13 cellular contexts compared by ENCODE assay signal in genomic region chr18:32893915-32894314, GRCh38.
A peak's percentile ranks its signal among the peaks of the same experiment; 100 is the strongest.
DNase-seq lines count a peak whose midpoint lies in the region; ATAC-seq and TF ChIP-seq lines count a peak whose summit lies in the region.
"Had no signal": no experiment of that assay in that cellular context is flagged by ENCODE, and none has a peak within 500 bp of the region (broad histone marks: within the 10 kb centered on the region; RNA-seq: fewer than 3 reads in every experiment).

No MANE protein-coding gene starts in this region.

- H3K27ac ChIP-seq in AG04450 (ENCODE audit: low read depth, low read length), result no peak overlapping the region
- H3K27ac ChIP-seq in GM23338 (ENCODE audit: low read depth), result no peak overlapping the region
- H3K27ac ChIP-seq in PC-3 (ENCODE audit: low read length), result no peak overlapping the region
- no peak overlapping the region for H3K27ac ChIP-seq in foreskin keratinocyte
- H3K27ac ChIP-seq: body of pancreas had no signal

- intact Hi-C loops in PC-3 (cut with micrococcal nuclease), result no loop called here

- H3K4me2 ChIP-seq in GM23338 (no peak overlapping the region), PC-3 (ENCODE audit: low read length) (no peak overlapping the region)

- H3K27me3 ChIP-seq in AG04450 (ENCODE audit: control insufficient read depth, insufficient read depth, low read length) (no peaks in the 10 kb centered on the region), GM23338 (ENCODE audit: insufficient read depth) (no peaks in the 10 kb centered on the region), PC-3 (ENCODE audit: low read length) (no peaks in the 10 kb centered on the region), foreskin keratinocyte (no peaks in the 10 kb centered on the region)
- H3K27me3 ChIP-seq: body of pancreas had no signal

- no peak overlapping the region for H3K4me3 Mint-ChIP-seq in GM23338
- H3K4me3 Mint-ChIP-seq in activated CD4-positive, alpha-beta T cell treated with anti-CD3 and anti-CD28 coated beads, Interleukin-2, amount 10 ng/mL, durations not matched to agents 7 days and 5 days, result no peak overlapping the region
- H3K4me3 Mint-ChIP-seq: CD8-positive, alpha-beta memory T cell had no signal

- CTCF ChIA-PET in AG04450 (lab: Charles Lee) (no interaction called here), PC-3 (lab: Charles Lee) (no interaction called here)
- CTCF ChIA-PET in activated CD4-positive, alpha-beta T cell treated with anti-CD3 and anti-CD28 coated beads, Interleukin-2, amount 10 ng/mL, durations not matched to agents 7 days and 5 days (lab: Charles Lee), result no interaction called here

- H2AFZ ChIP-seq in GM23338 (no peak overlapping the region), PC-3 (ENCODE audit: low read length) (no peak overlapping the region)

- no peaks in the 10 kb centered on the region for H3K79me2 ChIP-seq in GM23338 (replicated peaks; ENCODE audit: insufficient read depth)
- H3K79me2 ChIP-seq in PC-3 (ENCODE audit: low read length), result no peaks in the 10 kb centered on the region

- H3F3A ChIP-seq in GM23338 (replicated peaks; ENCODE audit: low read depth) (peaks cover 4% of the 10 kb centered on the region; the same call in 1 of the 2 replicates), PC-3 (ENCODE audit: low read length, unreplicated experiment) (no peaks in the 10 kb centered on the region)

- H3K36me3 ChIP-seq in GM23338 (ENCODE audit: insufficient read depth) (no peaks in the 10 kb centered on the region), PC-3 (ENCODE audit: low read depth, low read length) (no peaks in the 10 kb centered on the region)

- H3K9ac ChIP-seq in PC-3 (ENCODE audit: low read length), result no peak overlapping the region

- no peak overlapping the region for H3K4me3 ChIP-seq in AG04450 (ENCODE audit: low read depth, low read length)
- no peak overlapping the region for H3K4me3 ChIP-seq in GM23338
- no peak overlapping the region for H3K4me3 ChIP-seq in PC-3 (ENCODE audit: low read length)
- H3K4me3 ChIP-seq in epithelial cell of proximal tubule (ENCODE audit: low read depth, low read length), result no peak overlapping the region
- H3K4me3 ChIP-seq: body of pancreas had no signal

- H3K27ac Mint-ChIP-seq in GM23338, result no peak overlapping the region
- H3K27ac Mint-ChIP-seq in activated CD4-positive, alpha-beta T cell treated with anti-CD3 and anti-CD28 coated beads, Interleukin-2, amount 10 ng/mL, durations not matched to agents 7 days and 5 days, result no peak overlapping the region
- H3K27ac Mint-ChIP-seq: CD8-positive, alpha-beta memory T cell had no signal

- DNase-seq in AG04450 (ENCODE audit: low read depth, low spot score), result no peak
- DNase-seq in GM23338 (ENCODE audit: low spot score), result peak; percentile 60
- peak; percentile 22 for DNase-seq in PC-3
- DNase-seq in epithelial cell of proximal tubule (ENCODE audit: low read depth), result no peak
- no peak for DNase-seq in foreskin keratinocyte
- no peak for DNase-seq in activated CD4-positive, alpha-beta T cell treated with anti-CD3 and anti-CD28 coated beads, Interleukin-2, amount 50 U/mL, for 48 hours
- DNase-seq in activated CD4-positive, alpha-beta T cell treated with anti-CD3 and anti-CD28 coated beads, Interleukin-2, amount 10 ng/mL, durations not matched to agents 7 days and 5 days, result no peak
- DNase-seq: body of pancreas; CD8-positive, alpha-beta memory T cell; kidney; NCI-H1048; stimulated activated naive CD4-positive, alpha-beta T cell treated with Interleukin-2 at 50 U/mL for 16 hours had no signal

- H3K9me2 ChIP-seq in GM23338 (ENCODE audit: insufficient read depth), result 0 out of 2 replicates have a peak, but pooled peaks cover 9% of the 10 kb centered on the region
- H3K9me2 ChIP-seq in PC-3 (replicated peaks; ENCODE audit: low read length), result no peaks in the 10 kb centered on the region

- H3K4me1 ChIP-seq in GM23338 (ENCODE audit: insufficient read depth) (peaks cover 18% of the 10 kb centered on the region), PC-3 (ENCODE audit: insufficient read depth, low read length) (no peaks in the 10 kb centered on the region), foreskin keratinocyte (no peaks in the 10 kb centered on the region)
- H3K4me1 ChIP-seq: body of pancreas had no signal

- H3K9me3 Mint-ChIP-seq in GM23338, result peaks cover 28% of the 10 kb centered on the region
- peaks cover 4% of the 10 kb centered on the region for H3K9me3 Mint-ChIP-seq in activated CD4-positive, alpha-beta T cell treated with anti-CD3 and anti-CD28 coated beads, Interleukin-2, amount 10 ng/mL, durations not matched to agents 7 days and 5 days

- H3K27me3 Mint-ChIP-seq in GM23338 (ENCODE audit: insufficient read depth, low read depth, poor library complexity), result peaks cover 5% of the 10 kb centered on the region
- no peaks in the 10 kb centered on the region for H3K27me3 Mint-ChIP-seq in activated CD4-positive, alpha-beta T cell treated with anti-CD3 and anti-CD28 coated beads, Interleukin-2, amount 10 ng/mL, durations not matched to agents 7 days and 5 days
- H3K27me3 Mint-ChIP-seq: CD8-positive, alpha-beta memory T cell had no signal

- peaks cover 22% of the 10 kb centered on the region for H3K4me1 Mint-ChIP-seq in GM23338
- no peaks in the 10 kb centered on the region for H3K4me1 Mint-ChIP-seq in activated CD4-positive, alpha-beta T cell treated with anti-CD3 and anti-CD28 coated beads, Interleukin-2, amount 10 ng/mL, durations not matched to agents 7 days and 5 days
- H3K4me1 Mint-ChIP-seq: CD8-positive, alpha-beta memory T cell had no signal

- H3K9me3 ChIP-seq in AG04450 (ENCODE audit: control insufficient read depth, insufficient read depth, low read length), result no peaks in the 10 kb centered on the region
- H3K9me3 ChIP-seq in PC-3 (ENCODE audit: low read length), result no peaks in the 10 kb centered on the region

- POLR2A ChIA-PET in AG04450 (lab: Yijun Ruan, JAX) (no interaction called here), PC-3 (lab: Charles Lee; ENCODE audit: unreplicated experiment) (no interaction called here)
- POLR2A ChIA-PET in activated CD4-positive, alpha-beta T cell treated with anti-CD3 and anti-CD28 coated beads, Interleukin-2, amount 10 ng/mL, durations not matched to agents 7 days and 5 days (lab: Charles Lee), result no interaction called here

- BruUV-seq in PC-3 (replicated peaks; lab: Mats Ljungman, UMichigan), result no TSS peak

- peak; percentile 38; the same call in 1 of the 2 replicates for TF ChIP-seq CTCF in AG04450 (IDR thresholded peaks at IDR 0.05; ENCODE audit: low read depth, low read length)
- TF ChIP-seq CTCF in GM23338 (conservative IDR thresholded peaks at IDR 0.05; ENCODE audit: low read depth in 2 of 2), result peak; percentile 52 to 57
- TF ChIP-seq CTCF in PC-3 (conservative IDR thresholded peaks at IDR 0.05; ENCODE audit: low read depth, low read length), result peak; percentile 31; the same call in 1 of the 2 replicates
- TF ChIP-seq CTCF in epithelial cell of proximal tubule (conservative IDR thresholded peaks at IDR 0.05; ENCODE audit: low read depth, low read length), result peak; percentile 47
- no peak for TF ChIP-seq CTCF in foreskin keratinocyte (conservative IDR thresholded peaks at IDR 0.05)

- H4K20me1 ChIP-seq in GM23338 (replicated peaks; ENCODE audit: insufficient read depth) (no peaks in the 10 kb centered on the region), PC-3 (ENCODE audit: low read length) (no peaks in the 10 kb centered on the region)

- H3K36me3 Mint-ChIP-seq in GM23338 (ENCODE audit: low read depth), result peaks cover 28% of the 10 kb centered on the region
- H3K36me3 Mint-ChIP-seq in activated CD4-positive, alpha-beta T cell treated with anti-CD3 and anti-CD28 coated beads, Interleukin-2, amount 10 ng/mL, durations not matched to agents 7 days and 5 days (ENCODE audit: low read depth), result no peaks in the 10 kb centered on the region
- H3K36me3 Mint-ChIP-seq: CD8-positive, alpha-beta memory T cell had no signal

- peak; percentile 66 for ATAC-seq in GM23338
- no peak for ATAC-seq in PC-3
- ATAC-seq in foreskin keratinocyte, result no peak
- no peak for ATAC-seq in GM21528 (IDR thresholded peaks at IDR 0.05; ENCODE audit: low FRiP score, unreplicated experiment)
- ATAC-seq: body of pancreas had no signal

TF ChIP-seq in GM23338, 12 proteins besides CTCF, POLR2A, EP300 and RAD21 (continues in another document):
- TF ChIP-seq EZH2 (IDR thresholded peaks at IDR 0.05; ENCODE audit: low read depth, unreplicated experiment), result no peak

Comparison
In these comparisons a context has a peak if more than half of its experiments do, and no peak if none do; other contexts are left out.
1. DNase-seq: peak in GM23338 (single experiment) and PC-3 (single experiment); none in AG04450 (single experiment), epithelial cell of proximal tubule (single experiment), foreskin keratinocyte (0 of 2), activated CD4-positive, alpha-beta T cell treated with anti-CD3 and anti-CD28 coated beads, Interleukin-2, amount 50 U/mL, for 48 hours (0 of 2) and activated CD4-positive, alpha-beta T cell treated with anti-CD3 and anti-CD28 coated beads, Interleukin-2, amount 10 ng/mL, durations not matched to agents 7 days and 5 days (single experiment).